1 cellular context compared by ENCODE assay signal in the genomic region with DNA sequence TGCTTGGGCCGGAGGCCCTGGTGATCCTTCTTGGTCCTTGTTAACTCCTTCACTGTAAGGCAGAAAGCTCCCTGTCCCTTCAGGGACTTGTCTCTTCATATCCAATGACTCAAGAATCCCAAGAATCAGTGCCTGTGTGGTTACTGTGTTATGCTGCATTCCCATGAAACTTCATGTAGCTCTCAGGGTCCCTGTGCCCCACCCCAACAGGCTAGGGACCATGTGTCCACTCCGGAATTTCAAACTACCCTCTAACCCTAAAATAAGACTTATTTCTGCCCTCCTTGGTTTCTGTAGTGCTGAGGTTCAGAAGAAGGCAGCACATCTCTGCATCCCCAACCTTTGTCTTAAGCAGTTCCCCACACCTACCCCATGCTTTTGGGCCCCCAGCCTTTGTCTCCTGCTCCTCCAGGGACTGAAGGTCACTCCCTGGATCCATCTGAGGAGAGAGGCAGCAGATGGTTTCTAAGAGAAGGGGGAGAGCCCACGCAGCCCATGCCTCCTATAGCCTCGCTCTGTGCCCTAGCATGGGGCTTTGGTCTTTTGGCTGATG.
TF ChIP-seq lines count a peak whose summit lies in the region.

No MANE protein-coding gene starts in this region.

TF ChIP-seq in IMR-90, 13 proteins besides CTCF, POLR2A, EP300 and RAD21 (continued from another document):
- peak; percentile 61; the same call in 1 of the 2 replicates for TF ChIP-seq MXI1 (IDR thresholded peaks at IDR 0.05; ENCODE audit: borderline replicate concordance, low read depth, low read length)
- TF ChIP-seq USF2 (IDR thresholded peaks at IDR 0.05; ENCODE audit: low read depth, low read length) = peak; percentile 9; the same call in 1 of the 2 replicates
